ENCODE assay signal across 1 cellular context in genomic region chr16:51577621-51578303, GRCh38.
TF ChIP-seq lines count a peak whose summit lies in the region.

No MANE protein-coding gene starts in this region.

TF ChIP-seq in HEK293, 187 proteins besides CTCF, POLR2A, EP300 and RAD21 (continued from another document):
- TF ChIP-seq PRDM6 (tag by site-specific recombination; IDR thresholded peaks at IDR 0.05) (peak; percentile 66), SP3 (tag by site-specific recombination; IDR thresholded peaks at IDR 0.05) (peak; percentile 29; the same call in 1 of the 2 replicates), ZSCAN23 (tag by site-specific recombination; IDR thresholded peaks at IDR 0.05) (peak; percentile 44; the same call in 1 of the 2 replicates), ZBTB20 (tag by site-specific recombination; IDR thresholded peaks at IDR 0.05) (0 out of 2 replicates have a peak, but pooled peaks have one; percentile 16), ZNF366 (tag by site-specific recombination; conservative IDR thresholded peaks at IDR 0.05) (peak; percentile 82), INSM2 (tag by site-specific recombination; IDR thresholded peaks at IDR 0.05) (peak; percentile 87), ZNF707 (tag by site-specific recombination; IDR thresholded peaks at IDR 0.05) (no peak), IKZF3 (tag by site-specific recombination; IDR thresholded peaks at IDR 0.05) (peak; percentile 69), ZXDB (tag by site-specific recombination; IDR thresholded peaks at IDR 0.05) (peak; percentile 83), ZNF549 (tag by site-specific recombination; IDR thresholded peaks at IDR 0.05) (no peak), ZEB2 (tag by site-specific recombination; IDR thresholded peaks at IDR 0.05) (0 out of 2 replicates have a peak, but pooled peaks have one; percentile 45), BCL11B (tag by site-specific recombination; IDR thresholded peaks at IDR 0.05; ENCODE audit: low read depth) (no peak), ZNF626 (tag by site-specific recombination; IDR thresholded peaks at IDR 0.05) (no peak)
TF ChIP-seq in HEK293: peak in this region for 45.
